23 cellular contexts compared by ENCODE assay signal in the genomic region with DNA sequence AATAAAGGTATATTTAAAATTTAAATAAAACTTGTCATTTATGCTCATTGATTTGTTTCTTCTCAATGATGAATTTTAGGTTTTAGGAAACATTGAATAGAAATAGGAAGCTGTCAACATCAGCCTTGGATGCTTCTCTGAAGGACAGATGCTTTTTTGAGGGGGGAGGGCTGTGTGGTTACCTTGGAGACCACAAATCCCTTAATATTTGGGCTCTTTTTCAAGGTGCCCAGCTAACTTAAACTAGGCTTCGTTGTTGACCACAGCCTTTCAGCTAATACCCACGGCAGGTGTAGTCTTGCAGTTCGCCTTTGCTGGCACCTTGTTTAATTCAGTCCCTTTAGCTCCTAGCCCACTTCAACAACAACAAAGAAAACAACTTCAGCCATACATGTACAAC. TPM values are rescaled to one million over a fixed set of nuclear protein-coding genes. Genes with fewer than 3 reads are reported as not detected.
"Had no signal": no experiment of that assay in that cellular context is flagged by ENCODE, and none has a peak within 500 bp of the region (broad histone marks: within the 10 kb centered on the region; RNA-seq: fewer than 3 reads in every experiment).

No MANE protein-coding gene starts in this region.

- H3K4me2 ChIP-seq: neural progenitor cell had no signal

- H2AFZ ChIP-seq: neural progenitor cell had no signal

- H3K9ac ChIP-seq: neural progenitor cell had no signal

- H3K4me1 ChIP-seq: neural progenitor cell, transverse colon had no signal

- H3K27me3 ChIP-seq: esophagus muscularis mucosa, gastrocnemius medialis, left lung, neural progenitor cell, pancreas, right lobe of liver, transverse colon had no signal

- FAIRE-seq: keratinocyte, pancreas had no signal

- DNase-seq: effector memory CD4-positive, alpha-beta T cell; gastrocnemius medialis; immature natural killer cell; left lung; lower lobe of right lung; nucleus accumbens; psoas muscle; retina; right lobe of liver; stimulated activated CD4-positive, alpha-beta T cell treated with anti-CD3 and anti-CD28 coated beads, Interleukin-15, amount 100 ng/mL, for 24 hours; stimulated activated CD4-positive, alpha-beta T cell treated with anti-CD3 and anti-CD28 coated beads, Interleukin-1b, Interleukin-23, amount 100 ng/mL, for 48 hours; stimulated activated CD4-positive, alpha-beta T cell treated with anti-CD3 and anti-CD28 coated beads, Interleukin-4, amount 100 ng/mL, for 4 hours; stimulated activated naive B cell treated with anti-CD40 and anti-IgM and Interleukin-4, amounts not matched to agents 10 μg/mL and 1 μg/mL and 100 μg/mL, for 72 hours; stimulated activated naive CD8-positive, alpha-beta T cell treated with anti-CD3 and anti-CD28 coated beads, Interleukin-15, amount 100 ng/mL, for 72 hours; transverse colon had no signal

- H3K4me3 ChIP-seq: esophagus muscularis mucosa, gastrocnemius medialis, left lung, lower lobe of right lung, neural progenitor cell, pancreas, psoas muscle, right lobe of liver, thoracic aorta, transverse colon had no signal

- ATAC-seq: gastrocnemius medialis; left lung; natural killer cell treated with Interleukin-12 subunit alpha and Interleukin-12 subunit beta and Interleukin-15 and Interleukin-18, amount 100 ng/mL, for 72 hours; pancreas; psoas muscle; right lobe of liver; stimulated activated naive CD8-positive, alpha-beta T cell treated with anti-CD3 and anti-CD28 coated beads, Interleukin-15, amount 100 ng/mL, for 72 hours had no signal

- H3K27ac ChIP-seq: epithelial cell of prostate, esophagus muscularis mucosa, left lung, neural progenitor cell, psoas muscle, right lobe of liver, thoracic aorta, transverse colon had no signal

- H3K36me3 ChIP-seq: neural progenitor cell, right lobe of liver, transverse colon had no signal

- H3K9me3 ChIP-seq: esophagus muscularis mucosa, gastrocnemius medialis, left lung, lower lobe of right lung, pancreas, psoas muscle, right lobe of liver, thoracic aorta, transverse colon had no signal

RNA-seq across cellular contexts. Expression of gene TENT5C, which starts 22.5 kb away (rescaled TPM):
- total RNA-seq: myocyte had no signal
